Comparison of ENCODE assay signal across 18 cellular contexts in genomic region chr3:193787496-193787870, GRCh38.
A peak's percentile ranks its signal among the peaks of the same experiment; 100 is the strongest.
DNase-seq lines count a peak whose midpoint lies in the region; ATAC-seq, FAIRE-seq and TF ChIP-seq lines count a peak whose summit lies in the region.
"Had no signal": no experiment of that assay in that cellular context is flagged by ENCODE, and none has a peak within 500 bp of the region (broad histone marks: within the 10 kb centered on the region; RNA-seq: fewer than 3 reads in every experiment).

No MANE protein-coding gene starts in this region.

- no peaks in the 10 kb centered on the region; the same call in 1 of the 2 replicates for H3K23me2 ChIP-seq in H1 (ENCODE audit: low read depth, low read length)

- no peak overlapping the region for H4K8ac ChIP-seq in H1 (ENCODE audit: extremely low read depth, insufficient read depth, low read length)

- no peak for TF ChIP-seq POLR2A in breast epithelium (IDR thresholded peaks at IDR 0.05)
- no peak for TF ChIP-seq POLR2A in H1 (IDR thresholded peaks at IDR 0.05; ENCODE audit: control extremely low read depth in 1 of 2, low read depth in 2 of 2, low read length in 2 of 2)
- TF ChIP-seq POLR2A in stomach (IDR thresholded peaks at IDR 0.05), result no peak

- peak overlapping the region; percentile 57 for H4K91ac ChIP-seq in H1 (replicated peaks; ENCODE audit: insufficient read length, low read length)

- TF ChIP-seq EP300 in H1 (IDR thresholded peaks at IDR 0.05; ENCODE audit: borderline replicate concordance in 1 of 2, low read depth in 2 of 2, low read length in 2 of 2) (no peak), stomach (IDR thresholded peaks at IDR 0.05) (no peak)

- H3K27ac ChIP-seq in breast epithelium (peak overlapping the region; percentile 45 to 60), H1 (ENCODE audit: low read depth, low read length) (no peak overlapping the region), aorta (ENCODE audit: low read depth in 1 of 2, low read length in 2 of 2) (no peak overlapping the region), stomach (no peak overlapping the region)
- H3K27ac ChIP-seq: 22Rv1; BLaER1 treated with 17β-estradiol and CSF1 and Interleukin-3, amounts not matched to agents 10 nM and 100 nM; GM23248 had no signal

- H3K79me2 ChIP-seq in H1 (ENCODE audit: control insufficient read depth in 1 of 2, insufficient read depth in 2 of 2, low read length in 2 of 2), result no peaks in the 10 kb centered on the region

- H3K27me3 ChIP-seq in breast epithelium, result no peaks in the 10 kb centered on the region
- H3K27me3 ChIP-seq in H1 (replicated peaks in 1 of 4; ENCODE audit: control insufficient read depth in 3 of 4, extremely low read depth in 1 of 4, insufficient read depth in 3 of 4, low read length in 3 of 4), result peaks cover 0 to 7% (median 1%) of the 10 kb centered on the region in 4 experiments; a peak in 3 of 7 replicates
- peaks cover 0 to 2% of the 10 kb centered on the region in 2 donors for H3K27me3 ChIP-seq in aorta (ENCODE audit: control insufficient read depth in 1 of 2, insufficient read depth in 2 of 2, low read length in 1 of 2)
- H3K27me3 ChIP-seq in stomach, result no peaks in the 10 kb centered on the region

- H3K9me3 Mint-ChIP-seq in MCF 10A (ENCODE audit: unreplicated experiment) (no peaks in the 10 kb centered on the region), mesothelial cell of epicardium (no peaks in the 10 kb centered on the region)
- H3K9me3 Mint-ChIP-seq: CD4-positive, CD25-positive, alpha-beta regulatory T cell; CD8-positive, alpha-beta memory T cell had no signal

- POLR2A ChIA-PET in MCF 10A (lab: Yijun Ruan, JAX) (interaction anchor here (0.6 kb wide), 1 partner anchor 36 kb away, joined by 3 read pairs; no protein-coding TSS in a partner anchor), H1 (lab: Charles Lee; ENCODE audit: partially characterized antibody) (no interaction called here)

- DNase-seq in breast epithelium (ENCODE audit: low spot score in 2 of 2) (no peak), MCF 10A (ENCODE audit: unreplicated experiment) (no peak), H1 (ENCODE audit: low read depth in 1 of 2, low spot score in 2 of 2) (no peak), mesothelial cell of epicardium (ENCODE audit: low spot score in 2 of 2, unreplicated experiment in 2 of 2) (no peak), aorta (no peak), DMS79 treated with DMSO at 0.1 percent for 48 hours (lab: John Stamatoyannopoulos, UW) (no peak), stomach (no peak), AG08396 (ENCODE audit: low spot score) (no peak)
- DNase-seq: CD8-positive, alpha-beta memory T cell had no signal

- no peak overlapping the region for H3K56ac ChIP-seq in H1 (replicated peaks; ENCODE audit: insufficient read length, low read depth, low read length)

- TF ChIP-seq RAD21 in H1 (IDR thresholded peaks at IDR 0.05 in 1 of 2, conservative IDR thresholded peaks at IDR 0.05 in 1 of 2; ENCODE audit: low read depth in 2 of 2, low read length in 2 of 2), result no peak

- H3K4ac ChIP-seq in H1 (replicated peaks; ENCODE audit: insufficient read length, low read depth, low read length), result peak overlapping the region; percentile 3

- H3K36me3 Mint-ChIP-seq in MCF 10A (ENCODE audit: insufficient read depth, unreplicated experiment), result no peaks in the 10 kb centered on the region
- no peaks in the 10 kb centered on the region for H3K36me3 Mint-ChIP-seq in mesothelial cell of epicardium
- H3K36me3 Mint-ChIP-seq: CD4-positive, CD25-positive, alpha-beta regulatory T cell; CD8-positive, alpha-beta memory T cell had no signal

- TF ChIP-seq CTCF in breast epithelium (IDR thresholded peaks at IDR 0.05), result no peak
- no peak for TF ChIP-seq CTCF in MCF 10A (IDR thresholded peaks at IDR 0.05; ENCODE audit: unreplicated experiment)
- TF ChIP-seq CTCF in H1 (IDR thresholded peaks at IDR 0.05; ENCODE audit: control extremely low read depth in 1 of 3, insufficient read depth in 1 of 3, low read depth in 1 of 3, low read length in 3 of 3), result no peak
- no peak for TF ChIP-seq CTCF in mesothelial cell of epicardium (IDR thresholded peaks at IDR 0.05; ENCODE audit: unreplicated experiment)
- TF ChIP-seq CTCF in stomach (IDR thresholded peaks at IDR 0.05), result no peak

- H2AK5ac ChIP-seq in H1 (ENCODE audit: low read depth, low read length), result 0 out of 2 replicates have a peak overlapping the region, but pooled peaks have one; percentile 3

- no peak overlapping the region for H2BK20ac ChIP-seq in H1 (ENCODE audit: low read length)

- H3K4me3 Mint-ChIP-seq in MCF 10A (ENCODE audit: unreplicated experiment) (no peak overlapping the region), mesothelial cell of epicardium (no peak overlapping the region)
- H3K4me3 Mint-ChIP-seq: B cell; CD4-positive, CD25-positive, alpha-beta regulatory T cell; CD8-positive, alpha-beta memory T cell had no signal

- no peak overlapping the region for H3K23ac ChIP-seq in H1 (ENCODE audit: insufficient read length)

- H3K4me2 ChIP-seq in H1 (ENCODE audit: insufficient read depth in 1 of 2, low read depth in 2 of 2, low read length in 2 of 2), result no peak overlapping the region
- H3K4me2 ChIP-seq: BLaER1 treated with 17β-estradiol and CSF1 and Interleukin-3, amounts not matched to agents 10 nM and 100 nM had no signal

- peak overlapping the region; percentile 11 for H3K18ac ChIP-seq in H1 (ENCODE audit: extremely low read depth, low read length)

- no peak overlapping the region for H4K5ac ChIP-seq in H1 (ENCODE audit: insufficient read length, low read depth, low read length)

- H3K14ac ChIP-seq in H1 (ENCODE audit: insufficient read length), result no peak overlapping the region

- no peaks in the 10 kb centered on the region for H3K79me1 ChIP-seq in H1 (ENCODE audit: low read depth, low read length)

- 0 out of 2 replicates have a peak overlapping the region, but pooled peaks have one; percentile 92 for H2BK15ac ChIP-seq in H1 (ENCODE audit: low read length)

- FAIRE-seq in H1 (lab: Jason Lieb, UNC), result no peak
- FAIRE-seq: A549, D721Med, H54, HTR-8/SVneo had no signal

- no peaks in the 10 kb centered on the region for H4K20me1 ChIP-seq in H1 (replicated peaks in 1 of 2; ENCODE audit: control insufficient read depth in 1 of 2, insufficient read depth in 2 of 2, low read length in 2 of 2)
- H4K20me1 ChIP-seq: BLaER1 treated with 17β-estradiol and CSF1 and Interleukin-3, amounts not matched to agents 10 nM and 100 nM had no signal

- H3K9me3 ChIP-seq in breast epithelium (no peaks in the 10 kb centered on the region), H1 (ENCODE audit: insufficient read depth in 2 of 2, low read depth in 1 of 2, low read length in 1 of 2) (no peaks in the 10 kb centered on the region), aorta (ENCODE audit: control insufficient read depth, low read length) (no peaks in the 10 kb centered on the region), stomach (no peaks in the 10 kb centered on the region)
- H3K9me3 ChIP-seq: A549; BLaER1 treated with 17β-estradiol and CSF1 and Interleukin-3, amounts not matched to agents 10 nM and 100 nM had no signal

- CTCF ChIA-PET in MCF 10A (lab: Yijun Ruan, JAX) (interaction anchor here (0.7 kb wide), 1 partner anchor 627 kb away, joined by 3 read pairs; no protein-coding TSS in a partner anchor), H1 (lab: Charles Lee; ENCODE audit: partially characterized antibody) (interaction anchor here (1.3 to 3.8 kb wide), 9 partner anchors 10 to 483 kb away, joined by 4 to 16 read pairs (median 7); partner anchors contain the start of gene HES1)

- H3K4me3 ChIP-seq in breast epithelium (no peak overlapping the region), H1 (ENCODE audit: extremely low read depth in 1 of 4, insufficient read depth in 2 of 4, low read depth in 3 of 4, low read length in 4 of 4) (no peak overlapping the region), aorta (ENCODE audit: low read length in 2 of 2) (no peak overlapping the region), stomach (no peak overlapping the region)
- H3K4me3 ChIP-seq: A549; BLaER1 treated with 17β-estradiol and CSF1 and Interleukin-3, amounts not matched to agents 10 nM and 100 nM; GM23248 had no signal

- peak overlapping the region; percentile 82; the same call in 1 of the 2 replicates for H2BK12ac ChIP-seq in H1 (ENCODE audit: low read depth, low read length)

- H3K27ac Mint-ChIP-seq in MCF 10A (ENCODE audit: low read depth, unreplicated experiment) (no peak overlapping the region), mesothelial cell of epicardium (peak overlapping the region; percentile 94)
- H3K27ac Mint-ChIP-seq: CD8-positive, alpha-beta memory T cell had no signal

- 81% methylated on average over 12 of the region's 12 CpGs; no CpG with 5 or more reads in 1 of the 2 experiments for WGBS in H1 (ENCODE audit: extremely low coverage in 1 of 2, insufficient coverage in 1 of 2, insufficient read length in 1 of 2, insufficient replicate concordance in 2 of 2, low coverage in 1 of 2, low lambda C conversion rate in 2 of 2, missing lambda C conversion rate in 1 of 2), 2 experiments
- WGBS in aorta, 2 donors, result 89 to 96% methylated on average over 12 of the region's 12 CpGs
- 83 to 91% (median 86%) methylated on average over 12 of the region's 12 CpGs for WGBS in stomach, 5 donors

- peak; percentile 11 for ATAC-seq in aorta (ENCODE audit: low FRiP score)

- H3K36me3 ChIP-seq in breast epithelium (no peaks in the 10 kb centered on the region), H1 (ENCODE audit: control insufficient read depth in 2 of 4, insufficient read depth in 4 of 4, low read length in 3 of 4) (no peaks in the 10 kb centered on the region), aorta (ENCODE audit: control insufficient read depth in 1 of 2, insufficient read depth in 2 of 2, low read length in 1 of 2) (no peaks in the 10 kb centered on the region), stomach (no peaks in the 10 kb centered on the region)
- H3K36me3 ChIP-seq: BLaER1 treated with 17β-estradiol and CSF1 and Interleukin-3, amounts not matched to agents 10 nM and 100 nM had no signal

- intact Hi-C loops in breast epithelium (cut with DNase I; ENCODE audit: low total_unique reads), result no loop called here
- intact Hi-C loops in MCF 10A (cut with micrococcal nuclease), result no loop called here
- intact Hi-C loops in aorta (cut with DNase I), result loop anchor here in 1 of 2 donors (10.0 kb wide), 2 partner anchors 217 to 557 kb away; no protein-coding TSS in a partner anchor
- intact Hi-C loops in stomach (cut with DNase I; ENCODE audit: low total_unique reads), result loop anchor here (5.0 kb wide), 1 partner anchor 350 kb away; the partner anchor contains the start of gene HES1

- H3K4me1 ChIP-seq in breast epithelium, result peaks cover 1 to 7% of the 10 kb centered on the region in 2 donors
- H3K4me1 ChIP-seq in H1 (replicated peaks in 1 of 4; ENCODE audit: control insufficient read depth in 3 of 4, insufficient read depth in 4 of 4, low read length in 3 of 4), result peaks cover 3 to 15% (median 8%) of the 10 kb centered on the region in 4 experiments
- no peaks in the 10 kb centered on the region for H3K4me1 ChIP-seq in aorta (ENCODE audit: control insufficient read depth in 1 of 2, insufficient read depth in 2 of 2, low read length in 2 of 2)
- peaks cover 6 to 30% (median 24%) of the 10 kb centered on the region in 4 donors for H3K4me1 ChIP-seq in stomach
- H3K4me1 ChIP-seq: BLaER1 treated with 17β-estradiol and CSF1 and Interleukin-3, amounts not matched to agents 10 nM and 100 nM had no signal

- H2BK120ac ChIP-seq in H1 (replicated peaks; ENCODE audit: low read depth, low read length), result no peak overlapping the region

- H3K4me1 Mint-ChIP-seq in MCF 10A (ENCODE audit: insufficient read depth, unreplicated experiment), result peaks cover 14% of the 10 kb centered on the region
- H3K4me1 Mint-ChIP-seq in mesothelial cell of epicardium, result peaks cover 84% of the 10 kb centered on the region
- H3K4me1 Mint-ChIP-seq: CD4-positive, CD25-positive, alpha-beta regulatory T cell; CD8-positive, alpha-beta memory T cell had no signal

- no TSS peak for BruUV-seq in MCF 10A (replicated peaks; lab: Mats Ljungman, UMichigan)

- H3K27me3 Mint-ChIP-seq in MCF 10A (ENCODE audit: insufficient read depth, unreplicated experiment) (no peaks in the 10 kb centered on the region), mesothelial cell of epicardium (ENCODE audit: low read depth) (no peaks in the 10 kb centered on the region)

- no peak overlapping the region for H3K9ac ChIP-seq in H1 (replicated peaks in 1 of 4; ENCODE audit: extremely low read depth in 1 of 4, low read depth in 3 of 4, low read length in 3 of 4)
- H3K9ac ChIP-seq: BLaER1 treated with 17β-estradiol and CSF1 and Interleukin-3, amounts not matched to agents 10 nM and 100 nM; GM23248 had no signal

- peak overlapping the region; percentile 45; the same call in 1 of the 2 replicates for H2BK5ac ChIP-seq in H1 (ENCODE audit: low read depth, low read length)

- no peak overlapping the region for H2AFZ ChIP-seq in H1 (ENCODE audit: low read length)
- H2AFZ ChIP-seq: GM23248 had no signal

Comparison
In these comparisons a context has a peak if more than half of its experiments do, and no peak if none do; other contexts are left out.
1. H3K27ac ChIP-seq: peak in breast epithelium (2 of 2); none in H1 (single experiment), aorta (0 of 2) and stomach (0 of 5).